ENCODE assay signal across 10 cellular contexts in the genomic region with DNA sequence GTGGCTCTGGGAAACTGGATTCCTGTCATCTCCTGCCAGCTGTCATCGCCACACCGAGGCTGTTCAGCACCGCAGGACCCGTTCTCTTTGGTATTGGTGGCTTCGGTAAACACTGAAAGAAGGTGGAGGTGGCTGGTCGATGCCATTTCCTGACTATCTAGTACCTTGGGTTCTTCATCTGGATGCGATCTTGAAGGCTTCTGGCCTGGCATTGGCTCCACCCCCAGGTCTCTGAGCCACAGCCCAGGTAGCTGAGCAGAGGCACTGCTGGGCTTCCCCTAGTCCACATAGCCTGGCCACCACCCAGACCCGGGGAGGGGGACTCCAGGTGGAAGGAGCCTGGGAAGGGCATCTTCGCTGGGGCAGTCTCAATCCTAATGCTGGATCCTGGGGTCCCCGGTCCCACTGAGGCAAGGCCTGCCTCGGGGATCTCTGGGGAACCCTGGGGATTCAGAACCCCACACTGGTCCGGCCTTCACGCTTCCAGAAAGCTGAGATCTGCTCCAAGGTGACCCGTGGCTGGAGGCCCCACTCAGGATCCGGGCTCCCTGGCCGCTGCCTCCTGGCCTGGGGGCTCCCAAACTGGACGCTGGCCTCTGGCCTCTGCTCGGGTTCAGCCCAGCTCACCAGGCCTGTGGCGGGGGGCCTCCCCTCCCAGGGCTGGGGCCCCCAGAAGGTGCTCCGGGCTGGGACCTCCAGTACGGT. TPM values are rescaled to one million over a fixed set of nuclear protein-coding genes. Genes with fewer than 3 reads are reported as not detected.
DNase-seq lines count a peak whose midpoint lies in the region; ATAC-seq and TF ChIP-seq lines count a peak whose summit lies in the region.
"Had no signal": no experiment of that assay in that cellular context is flagged by ENCODE, and none has a peak within 500 bp of the region (broad histone marks: within the 10 kb centered on the region; RNA-seq: fewer than 3 reads in every experiment).

No MANE protein-coding gene starts in this region.

- no peaks in the 10 kb centered on the region for H3K9me3 Mint-ChIP-seq in activated T-helper 17 cell treated with anti-CD3 and anti-CD28 coated beads, Interleukin-2, amount 50 U/mL, for 72 hours
- H3K9me3 Mint-ChIP-seq in memory B cell (no peaks in the 10 kb centered on the region), glutamatergic neuron (ENCODE audit: unreplicated experiment) (peaks cover 2% of the 10 kb centered on the region)

- H3K27ac ChIP-seq in transverse colon: peak overlapping the region; percentile 66 to 81 (median 74)

- no peak for TF ChIP-seq POLR2A in transverse colon (IDR thresholded peaks at IDR 0.05)

- peak; percentile 21 to 48 (median 29) for DNase-seq in T-helper 17 cell
- DNase-seq in memory B cell (ENCODE audit: low spot score in 2 of 2): no peak
- peak; percentile 28 for DNase-seq in transverse colon
- no peak for DNase-seq in glutamatergic neuron
- DNase-seq: NCI-H446 had no signal

- TF ChIP-seq CTCF in transverse colon (IDR thresholded peaks at IDR 0.05): no peak
- no peak for TF ChIP-seq CTCF in glutamatergic neuron (IDR thresholded peaks at IDR 0.05; ENCODE audit: partially characterized antibody, unreplicated experiment)

- TF ChIP-seq EP300 in transverse colon (IDR thresholded peaks at IDR 0.05; ENCODE audit: low read depth): no peak

- H3K4me3 Mint-ChIP-seq in T-helper 17 cell: peak overlapping the region; percentile 98
- H3K4me3 Mint-ChIP-seq in activated T-helper 17 cell treated with anti-CD3 and anti-CD28 coated beads, Interleukin-2, amount 50 U/mL, for 72 hours: peak overlapping the region; percentile 95
- peak overlapping the region; percentile 98 for H3K4me3 Mint-ChIP-seq in memory B cell
- no peak overlapping the region for H3K4me3 Mint-ChIP-seq in glutamatergic neuron (ENCODE audit: unreplicated experiment)

- WGBS in transverse colon (ENCODE audit: low coverage in 1 of 2), 2 donors: 79% methylated on average over 12 of the region's 21 CpGs; no CpG with 5 or more reads in 1 of the 2 donors

- no peaks in the 10 kb centered on the region for H3K36me3 ChIP-seq in transverse colon

- ATAC-seq in T-helper 17 cell: peak; percentile 36
- ATAC-seq in activated T-helper 17 cell treated with anti-CD3 and anti-CD28 coated beads, Interleukin-2, amount 50 U/mL, for 72 hours (replicated peaks): peak; percentile 27
- ATAC-seq in memory B cell (ENCODE audit: low read depth): no peak
- no peak for ATAC-seq in SK-N-SH treated with all-trans-retinoic acid at 6 μM for 48 hours
- no peak for ATAC-seq in GM21786 (IDR thresholded peaks at IDR 0.05; ENCODE audit: unreplicated experiment)

- H3K4me1 ChIP-seq in transverse colon: peaks cover 12 to 84% (median 53%) of the 10 kb centered on the region in 4 donors

- H3K27me3 ChIP-seq in transverse colon: no peaks in the 10 kb centered on the region

- peak overlapping the region in 1 of 4 donors; percentile 52 for H3K4me3 ChIP-seq in transverse colon

- in situ Hi-C loops in transverse colon (cut with MboI; ENCODE audit: low pct_ligation_motif_present in 1 of 4, low pct_unique_long_range_greater_than_20kb in 1 of 4, low sequenced_read_pairs in 3 of 4): no loop called here

- H3K27ac Mint-ChIP-seq in T-helper 17 cell (peak overlapping the region; percentile 100), memory B cell (peak overlapping the region; percentile 98), glutamatergic neuron (ENCODE audit: unreplicated experiment) (no peak overlapping the region)
- H3K27ac Mint-ChIP-seq in activated T-helper 17 cell treated with anti-CD3 and anti-CD28 coated beads, Interleukin-2, amount 50 U/mL, for 72 hours: peak overlapping the region; percentile 84

- H3K27me3 Mint-ChIP-seq in T-helper 17 cell (no peaks in the 10 kb centered on the region), memory B cell (no peaks in the 10 kb centered on the region), glutamatergic neuron (ENCODE audit: unreplicated experiment) (peaks cover 9% of the 10 kb centered on the region)
- no peaks in the 10 kb centered on the region for H3K27me3 Mint-ChIP-seq in activated T-helper 17 cell treated with anti-CD3 and anti-CD28 coated beads, Interleukin-2, amount 50 U/mL, for 72 hours

- H3K9me3 ChIP-seq in T-helper 17 cell (ENCODE audit: control insufficient read depth, low read length, poor library complexity, severe bottlenecking): no peaks in the 10 kb centered on the region
- no peaks in the 10 kb centered on the region for H3K9me3 ChIP-seq in transverse colon

- H3K4me1 Mint-ChIP-seq in T-helper 17 cell (peaks cover 64% of the 10 kb centered on the region), memory B cell (peaks cover 48% of the 10 kb centered on the region), glutamatergic neuron (ENCODE audit: low read depth, unreplicated experiment) (no peaks in the 10 kb centered on the region)
- H3K4me1 Mint-ChIP-seq in activated T-helper 17 cell treated with anti-CD3 and anti-CD28 coated beads, Interleukin-2, amount 50 U/mL, for 72 hours: peaks cover 35% of the 10 kb centered on the region

- H3K36me3 Mint-ChIP-seq in T-helper 17 cell (ENCODE audit: low read depth): peaks cover 18% of the 10 kb centered on the region
- peaks cover 56% of the 10 kb centered on the region for H3K36me3 Mint-ChIP-seq in activated T-helper 17 cell treated with anti-CD3 and anti-CD28 coated beads, Interleukin-2, amount 50 U/mL, for 72 hours (ENCODE audit: low read depth)
- peaks cover 27% of the 10 kb centered on the region for H3K36me3 Mint-ChIP-seq in memory B cell
- no peaks in the 10 kb centered on the region for H3K36me3 Mint-ChIP-seq in glutamatergic neuron (ENCODE audit: unreplicated experiment)

- intact Hi-C loops in transverse colon (cut with DNase I; ENCODE audit: low total_unique reads): no loop called here

TF ChIP-seq in SK-N-SH treated with all-trans-retinoic acid at 6 μM for 48 hours, 23 proteins besides CTCF, POLR2A, EP300 and RAD21:
- TF ChIP-seq ESRRG (CRISPR knock-in tag; IDR thresholded peaks at IDR 0.05): no peak
- no peak for TF ChIP-seq CSDC2 (CRISPR knock-in tag; IDR thresholded peaks at IDR 0.05)
- TF ChIP-seq, protein P1, sequence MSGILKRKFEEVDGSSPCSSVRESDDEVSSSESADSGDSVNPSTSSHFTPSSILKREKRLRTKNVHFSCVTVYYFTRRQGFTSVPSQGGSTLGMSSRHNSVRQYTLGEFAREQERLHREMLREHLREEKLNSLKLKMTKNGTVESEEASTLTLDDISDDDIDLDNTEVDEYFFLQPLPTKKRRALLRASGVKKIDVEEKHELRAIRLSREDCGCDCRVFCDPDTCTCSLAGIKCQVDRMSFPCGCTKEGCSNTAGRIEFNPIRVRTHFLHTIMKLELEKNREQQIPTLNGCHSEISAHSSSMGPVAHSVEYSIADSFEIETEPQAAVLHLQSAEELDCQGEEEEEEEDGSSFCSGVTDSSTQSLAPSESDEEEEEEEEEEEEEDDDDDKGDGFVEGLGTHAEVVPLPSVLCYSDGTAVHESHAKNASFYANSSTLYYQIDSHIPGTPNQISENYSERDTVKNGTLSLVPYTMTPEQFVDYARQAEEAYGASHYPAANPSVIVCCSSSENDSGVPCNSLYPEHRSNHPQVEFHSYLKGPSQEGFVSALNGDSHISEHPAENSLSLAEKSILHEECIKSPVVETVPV (CRISPR knock-in tag; IDR thresholded peaks at IDR 0.05): no peak
- no peak for TF ChIP-seq ZNF70 (CRISPR knock-in tag; IDR thresholded peaks at IDR 0.05)
- TF ChIP-seq, protein P2, sequence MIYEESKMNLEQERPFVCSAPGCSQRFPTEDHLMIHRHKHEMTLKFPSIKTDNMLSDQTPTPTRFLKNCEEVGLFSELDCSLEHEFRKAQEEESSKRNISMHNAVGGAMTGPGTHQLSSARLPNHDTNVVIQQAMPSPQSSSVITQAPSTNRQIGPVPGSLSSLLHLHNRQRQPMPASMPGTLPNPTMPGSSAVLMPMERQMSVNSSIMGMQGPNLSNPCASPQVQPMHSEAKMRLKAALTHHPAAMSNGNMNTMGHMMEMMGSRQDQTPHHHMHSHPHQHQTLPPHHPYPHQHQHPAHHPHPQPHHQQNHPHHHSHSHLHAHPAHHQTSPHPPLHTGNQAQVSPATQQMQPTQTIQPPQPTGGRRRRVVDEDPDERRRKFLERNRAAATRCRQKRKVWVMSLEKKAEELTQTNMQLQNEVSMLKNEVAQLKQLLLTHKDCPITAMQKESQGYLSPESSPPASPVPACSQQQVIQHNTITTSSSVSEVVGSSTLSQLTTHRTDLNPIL (CRISPR knock-in tag; IDR thresholded peaks at IDR 0.05; ENCODE audit: low read depth): no peak
- TF ChIP-seq, protein P3, sequence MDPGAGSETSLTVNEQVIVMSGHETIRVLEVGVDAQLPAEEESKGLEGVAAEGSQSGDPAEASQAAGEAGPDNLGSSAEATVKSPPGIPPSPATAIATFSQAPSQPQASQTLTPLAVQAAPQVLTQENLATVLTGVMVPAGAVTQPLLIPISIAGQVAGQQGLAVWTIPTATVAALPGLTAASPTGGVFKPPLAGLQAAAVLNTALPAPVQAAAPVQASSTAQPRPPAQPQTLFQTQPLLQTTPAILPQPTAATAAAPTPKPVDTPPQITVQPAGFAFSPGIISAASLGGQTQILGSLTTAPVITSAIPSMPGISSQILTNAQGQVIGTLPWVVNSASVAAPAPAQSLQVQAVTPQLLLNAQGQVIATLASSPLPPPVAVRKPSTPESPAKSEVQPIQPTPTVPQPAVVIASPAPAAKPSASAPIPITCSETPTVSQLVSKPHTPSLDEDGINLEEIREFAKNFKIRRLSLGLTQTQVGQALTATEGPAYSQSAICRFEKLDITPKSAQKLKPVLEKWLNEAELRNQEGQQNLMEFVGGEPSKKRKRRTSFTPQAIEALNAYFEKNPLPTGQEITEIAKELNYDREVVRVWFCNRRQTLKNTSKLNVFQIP (CRISPR knock-in tag; IDR thresholded peaks at IDR 0.05; ENCODE audit: borderline replicate concordance, low read depth): no peak
- TF ChIP-seq OSR1 (CRISPR knock-in tag; IDR thresholded peaks at IDR 0.05): no peak
- TF ChIP-seq ZNF565 (CRISPR knock-in tag; conservative IDR thresholded peaks at IDR 0.05; ENCODE audit: low read depth): no peak
- no peak for TF ChIP-seq ISL1 (CRISPR knock-in tag; IDR thresholded peaks at IDR 0.05)

RNA-seq across cellular contexts. Expression of a gene that starts 1.8 kb away (rescaled TPM):
- total RNA-seq in T-helper 17 cell (100 to 1,000 TPM; 172 to 259 TPM), transverse colon (1 to 10 TPM in 3 of 4 donors, not detected in 1; 3.0 to 8.2 (median 3.8) TPM), glutamatergic neuron (ENCODE audit: unreplicated experiment) (not detected)
- total RNA-seq in activated T-helper 17 cell treated with anti-CD3 and anti-CD28 coated beads, Interleukin-2, amount 50 U/mL, for 72 hours: 10 to 100 TPM; 15.9 to 23.5 TPM
- total RNA-seq: lung microvascular endothelial cell, renal cortical epithelial cell had no signal

RNA-seq across cellular contexts. Expression of a gene that starts 34.1 kb away (rescaled TPM):
- total RNA-seq in T-helper 17 cell (not detected), transverse colon (1,000 to 10,000 TPM in 1 of 4 donors, 100 to 1,000 TPM in 1, 10 to 100 TPM in 2; 73.4 to 1,268 (median 104) TPM), glutamatergic neuron (ENCODE audit: unreplicated experiment) (not detected)
- total RNA-seq in activated T-helper 17 cell treated with anti-CD3 and anti-CD28 coated beads, Interleukin-2, amount 50 U/mL, for 72 hours: not detected
- total RNA-seq: lung microvascular endothelial cell, renal cortical epithelial cell had no signal

RNA-seq across cellular contexts. Expression of a gene that starts 46.6 kb away (rescaled TPM):
- total RNA-seq in T-helper 17 cell (10 to 100 TPM; 74.3 to 89.0 TPM), transverse colon (100 to 1,000 TPM in 1 of 4 donors, 10 to 100 TPM in 3; 37.6 to 159 (median 59.5) TPM), glutamatergic neuron (ENCODE audit: unreplicated experiment) (31.9 TPM)
- total RNA-seq in activated T-helper 17 cell treated with anti-CD3 and anti-CD28 coated beads, Interleukin-2, amount 50 U/mL, for 72 hours: 100 to 1,000 TPM; 122 to 139 TPM

Comparison
In these comparisons a context has a peak if more than half of its experiments do, and no peak if none do; other contexts are left out.
1. ATAC-seq: peak in T-helper 17 cell (single experiment) and activated T-helper 17 cell treated with anti-CD3 and anti-CD28 coated beads, Interleukin-2, amount 50 U/mL, for 72 hours (single experiment); none in memory B cell (single experiment), SK-N-SH treated with all-trans-retinoic acid at 6 μM for 48 hours (single experiment) and GM21786 (single experiment).
2. DNase-seq: peak in T-helper 17 cell (3 of 3) and transverse colon (single experiment); none in memory B cell (0 of 2) and glutamatergic neuron (single experiment).
3. RNA of a gene that starts 1.8 kb away (total RNA-seq): 172 to 259 TPM in T-helper 17 cell; 15.9 to 23.5 TPM in activated T-helper 17 cell treated with anti-CD3 and anti-CD28 coated beads, Interleukin-2, amount 50 U/mL, for 72 hours, 3.0 to 8.2 TPM in transverse colon and not detected in glutamatergic neuron (single experiment); every median in the first group is over 4 times any median in the second.
4. RNA of a gene that starts 34.1 kb away (total RNA-seq): 73.4 to 1,268 TPM in transverse colon; not detected in T-helper 17 cell, not detected in activated T-helper 17 cell treated with anti-CD3 and anti-CD28 coated beads, Interleukin-2, amount 50 U/mL, for 72 hours and not detected in glutamatergic neuron (single experiment); every median in the first group is over 10 times any median in the second.